ENCODE assay signal across 9 cellular contexts in the genomic region with DNA sequence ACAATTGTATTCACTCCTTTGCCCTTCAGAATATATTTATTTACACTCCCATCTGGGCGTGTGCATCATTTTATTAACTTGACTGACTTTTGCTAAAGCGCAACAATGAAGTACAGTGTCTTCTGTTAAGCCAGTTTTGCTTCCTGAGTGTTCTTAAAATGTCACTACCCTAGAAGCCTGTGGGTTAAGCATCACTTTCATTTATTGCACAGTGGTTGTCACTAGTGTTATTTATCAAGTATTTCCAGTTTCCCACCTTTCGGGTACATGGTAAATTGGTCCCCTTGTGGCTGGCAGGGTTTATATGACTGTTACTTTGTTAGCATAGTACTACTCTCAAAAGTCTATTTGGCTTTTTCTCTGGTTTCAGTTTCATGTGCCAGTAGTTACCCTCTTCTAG. TPM values are rescaled to one million over a fixed set of nuclear protein-coding genes. Genes with fewer than 3 reads are reported as not detected.
DNase-seq lines count a peak whose midpoint lies in the region; ATAC-seq and TF ChIP-seq lines count a peak whose summit lies in the region.
"Had no signal": no experiment of that assay in that cellular context is flagged by ENCODE, and none has a peak within 500 bp of the region (broad histone marks: within the 10 kb centered on the region; RNA-seq: fewer than 3 reads in every experiment).

No MANE protein-coding gene starts in this region.

- H4K20me1 ChIP-seq in Karpas-422 (ENCODE audit: insufficient read depth, low read depth, low read length): no peaks in the 10 kb centered on the region

- peak overlapping the region; percentile 39; the same call in 1 of the 2 replicates for H3K27ac ChIP-seq in Karpas-422 (ENCODE audit: low read length)
- H3K27ac ChIP-seq: body of pancreas had no signal

- H3K36me3 ChIP-seq in Karpas-422 (ENCODE audit: insufficient read depth, low read length): peaks cover 10% of the 10 kb centered on the region; the same call in 1 of the 2 replicates

- H3K4me3 ChIP-seq in Karpas-422 (ENCODE audit: low read length): no peak overlapping the region
- H3K4me3 ChIP-seq: body of pancreas had no signal

- peak; percentile 41 for DNase-seq in NK-92 treated with Interleukin-12 subunit alpha and Interleukin-12 subunit beta, amount 100 ng/mL, for 24 hours (lab: John Stamatoyannopoulos, UW)
- DNase-seq in NK-92 (lab: John Stamatoyannopoulos, UW; ENCODE audit: unreplicated experiment) (no peak), Karpas-422 (no peak), nephron progenitor cell (no peak), superior temporal gyrus (ENCODE audit: extremely low spot score) (no peak), NCI-H1694 (lab: John Stamatoyannopoulos, UW) (no peak), SK-N-DZ (ENCODE audit: low spot score) (no peak)

- peak overlapping the region; percentile 96 for H3K4me2 ChIP-seq in Karpas-422 (ENCODE audit: low read depth, low read length, poor library complexity, severe bottlenecking)

- no peaks in the 10 kb centered on the region for H3K27me3 Mint-ChIP-seq in nephron progenitor cell (ENCODE audit: low read depth, poor library complexity)

- H3K36me3 Mint-ChIP-seq in nephron progenitor cell (ENCODE audit: low read depth): peaks cover 51% of the 10 kb centered on the region

- peak overlapping the region; percentile 79 for H3K27ac Mint-ChIP-seq in nephron progenitor cell

- no peak for TF ChIP-seq CTCF in nephron progenitor cell (IDR thresholded peaks at IDR 0.05)

- H3K27me3 ChIP-seq in Karpas-422 (ENCODE audit: low read length): no peaks in the 10 kb centered on the region
- H3K27me3 ChIP-seq: body of pancreas had no signal

- ATAC-seq in HG02571 (IDR thresholded peaks at IDR 0.05; ENCODE audit: unreplicated experiment): peak; percentile 6

- H3K4me3 Mint-ChIP-seq in nephron progenitor cell: peak overlapping the region; percentile 98

- peak overlapping the region; percentile 20; the same call in 1 of the 2 replicates for H3K9ac ChIP-seq in Karpas-422 (ENCODE audit: low read length)

- H3K4me1 Mint-ChIP-seq in nephron progenitor cell: peaks cover 54% of the 10 kb centered on the region

- H3K4me1 ChIP-seq in Karpas-422 (ENCODE audit: low read length): peaks cover 39% of the 10 kb centered on the region

- peaks cover 18% of the 10 kb centered on the region for H3K9me3 Mint-ChIP-seq in nephron progenitor cell

- no peaks in the 10 kb centered on the region for H3K9me2 ChIP-seq in Karpas-422 (replicated peaks; ENCODE audit: insufficient read depth, low read length)

- H2AFZ ChIP-seq in Karpas-422 (ENCODE audit: low read length): no peak overlapping the region

- peaks cover 58% of the 10 kb centered on the region for H3K79me2 ChIP-seq in Karpas-422 (ENCODE audit: low read length)

- no peaks in the 10 kb centered on the region for H3K9me3 ChIP-seq in Karpas-422 (ENCODE audit: low read length)
- H3K9me3 ChIP-seq: body of pancreas had no signal

RNA-seq across cellular contexts. Expression of gene HILPDA, which starts 3.3 kb away (rescaled TPM):
- total RNA-seq in Karpas-422 (2014; rRNA removed; shearing (Covaris generic); ENCODE audit: low replicate concordance): 16.3 and 32.2 TPM in 2 replicates
- 80.8 and 87.8 TPM in 2 replicates for polyA plus RNA-seq in SK-N-DZ (2014; cell fraction: cytosol; rRNA removed)
- polyA plus RNA-seq in SK-N-DZ (2014; cell fraction: nucleus; rRNA removed): 33.0 and 42.7 TPM in 2 replicates

RNA-seq across cellular contexts. Expression of gene METTL2B, which starts 17.6 kb away (rescaled TPM):
- total RNA-seq in Karpas-422 (2014; rRNA removed; shearing (Covaris generic); ENCODE audit: low replicate concordance): 20.7 and 27.8 TPM in 2 replicates
- polyA plus RNA-seq in SK-N-DZ (2014; cell fraction: cytosol; rRNA removed): 40.8 and 47.6 TPM in 2 replicates
- 18.5 and 41.3 TPM in 2 replicates for polyA plus RNA-seq in SK-N-DZ (2014; cell fraction: nucleus; rRNA removed)

RNA-seq across cellular contexts. Expression of gene IMPDH1, which starts 49.2 kb away (rescaled TPM):
- 30.5 and 50.1 TPM in 2 replicates for total RNA-seq in Karpas-422 (2014; rRNA removed; shearing (Covaris generic); ENCODE audit: low replicate concordance)
- polyA plus RNA-seq in SK-N-DZ (2014; cell fraction: cytosol; rRNA removed): 39.6 and 46.1 TPM in 2 replicates
- 107 and 111 TPM in 2 replicates for polyA plus RNA-seq in SK-N-DZ (2014; cell fraction: nucleus; rRNA removed)
